In the genomic region with DNA sequence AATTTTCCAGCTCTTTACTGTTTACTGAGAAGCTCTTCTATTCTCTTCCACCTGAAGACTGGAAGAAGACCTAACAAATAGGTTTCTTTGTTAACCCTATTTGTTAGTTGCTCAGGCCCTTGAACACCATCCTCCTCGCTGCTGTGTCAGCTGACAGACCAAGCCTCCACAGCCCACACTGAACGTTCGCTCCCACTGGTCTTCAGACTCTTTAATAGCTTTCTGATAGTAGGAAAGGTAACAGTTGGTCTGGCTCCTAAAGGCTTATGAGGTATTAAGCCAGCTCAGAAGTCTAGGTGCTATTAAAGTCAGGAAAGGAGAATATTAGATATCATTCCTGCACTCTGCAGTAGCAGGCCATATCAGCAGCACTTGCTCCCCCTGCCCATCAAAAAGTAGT, we compare ENCODE assay signal across 1 cellular context.
TF ChIP-seq lines count a peak whose summit lies in the region.

No MANE protein-coding gene starts in this region.

TF ChIP-seq in HepG2, 621 proteins besides CTCF, POLR2A, EP300 and RAD21:
- no peak for TF ChIP-seq ZKSCAN8 (CRISPR knock-in tag; IDR thresholded peaks at IDR 0.05; ENCODE audit: borderline replicate concordance)
- TF ChIP-seq SNAPC2 (CRISPR knock-in tag; IDR thresholded peaks at IDR 0.05), result no peak
- no peak for TF ChIP-seq GZF1 (CRISPR knock-in tag; IDR thresholded peaks at IDR 0.05)
- no peak for TF ChIP-seq SOX5 (CRISPR knock-in tag; IDR thresholded peaks at IDR 0.05; ENCODE audit: borderline replicate concordance)
- TF ChIP-seq SATB2 (CRISPR knock-in tag; IDR thresholded peaks at IDR 0.05), result no peak
- TF ChIP-seq ZNF710 (CRISPR knock-in tag; IDR thresholded peaks at IDR 0.05; ENCODE audit: borderline replicate concordance), result no peak
- TF ChIP-seq, protein P1, sequence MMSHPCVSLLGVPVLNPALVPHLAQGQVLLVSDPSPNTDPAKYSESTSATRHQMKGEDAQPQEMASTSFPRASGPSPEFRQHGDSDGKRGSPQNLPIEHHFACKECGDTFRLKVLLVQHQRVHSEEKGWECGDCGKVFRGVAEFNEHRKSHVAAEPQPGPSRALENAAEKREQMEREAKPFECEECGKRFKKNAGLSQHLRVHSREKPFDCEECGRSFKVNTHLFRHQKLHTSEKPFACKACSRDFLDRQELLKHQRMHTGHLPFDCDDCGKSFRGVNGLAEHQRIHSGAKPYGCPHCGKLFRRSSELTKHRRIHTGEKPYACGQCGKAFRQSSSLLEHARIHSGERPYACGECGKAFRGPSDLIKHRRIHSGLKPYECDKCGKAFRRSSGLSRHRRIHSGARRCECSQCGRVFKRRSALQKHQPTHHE (CRISPR knock-in tag; IDR thresholded peaks at IDR 0.05; ENCODE audit: borderline replicate concordance), result no peak
- no peak for TF ChIP-seq ZNF569 (CRISPR knock-in tag; IDR thresholded peaks at IDR 0.05; ENCODE audit: borderline replicate concordance)
- TF ChIP-seq ZNF678 (CRISPR knock-in tag; IDR thresholded peaks at IDR 0.05), result no peak
- TF ChIP-seq MAFG (CRISPR knock-in tag; IDR thresholded peaks at IDR 0.05), result no peak
- no peak for TF ChIP-seq ZNF891 (CRISPR knock-in tag; IDR thresholded peaks at IDR 0.05)
- TF ChIP-seq ZBTB7A (CRISPR knock-in tag; IDR thresholded peaks at IDR 0.05), result no peak
